In genomic region chr2:60530660-60531276, GRCh38 we compare ENCODE assay signal across 9 cellular contexts. TPM values are rescaled to one million over a fixed set of nuclear protein-coding genes. Genes with fewer than 3 reads are reported as not detected.
DNase-seq lines count a peak whose midpoint lies in the region; ATAC-seq, FAIRE-seq and TF ChIP-seq lines count a peak whose summit lies in the region.
"Had no signal": no experiment of that assay in that cellular context is flagged by ENCODE, and none has a peak within 500 bp of the region (broad histone marks: within the 10 kb centered on the region; RNA-seq: fewer than 3 reads in every experiment).

No MANE protein-coding gene starts in this region.

- H4K8ac ChIP-seq in H1 (ENCODE audit: extremely low read depth, insufficient read depth, low read length) = no peak overlapping the region

- no peaks in the 10 kb centered on the region; the same call in 1 of the 2 replicates for H3K23me2 ChIP-seq in H1 (ENCODE audit: low read depth, low read length)

- H2AFZ ChIP-seq in H1 (ENCODE audit: low read length) (no peak overlapping the region), smooth muscle cell (ENCODE audit: low read depth) (no peak overlapping the region)

- 61% methylated on average over 12 of the region's 12 CpGs; no CpG with 5 or more reads in 1 of the 2 experiments for WGBS in H1 (ENCODE audit: extremely low coverage in 1 of 2, insufficient coverage in 1 of 2, insufficient read length in 1 of 2, insufficient replicate concordance in 2 of 2, low coverage in 1 of 2, low lambda C conversion rate in 2 of 2, missing lambda C conversion rate in 1 of 2), 2 experiments
- 26% methylated on average over 12 of the region's 12 CpGs for WGBS in smooth muscle cell (ENCODE audit: low lambda C conversion rate)

- H3K4me3 ChIP-seq in H1 (ENCODE audit: extremely low read depth in 1 of 4, insufficient read depth in 2 of 4, low read depth in 3 of 4, low read length in 4 of 4) (peak overlapping the region in 2 of 4 experiments; percentile 15 to 24; a peak in 1 of 8 replicates), smooth muscle cell (peak overlapping the region; percentile 35)

- H3K9me3 ChIP-seq in H1 (ENCODE audit: insufficient read depth in 2 of 2, low read depth in 1 of 2, low read length in 1 of 2) = no peaks in the 10 kb centered on the region
- no peaks in the 10 kb centered on the region for H3K9me3 ChIP-seq in smooth muscle cell (replicated peaks; ENCODE audit: low read depth)
- H3K9me3 ChIP-seq: upper lobe of left lung had no signal

- H3K79me1 ChIP-seq in H1 (ENCODE audit: low read depth, low read length) = peaks cover 10% of the 10 kb centered on the region; the same call in 1 of the 2 replicates

- no peak overlapping the region for H2BK20ac ChIP-seq in H1 (ENCODE audit: low read length)

- no peak for TF ChIP-seq POLR2A in H1 (IDR thresholded peaks at IDR 0.05; ENCODE audit: control extremely low read depth in 1 of 2, low read depth in 2 of 2, low read length in 2 of 2)

- no peak overlapping the region for H2BK120ac ChIP-seq in H1 (replicated peaks; ENCODE audit: low read depth, low read length)

- peak overlapping the region; percentile 62; the same call in 1 of the 2 replicates for H3K18ac ChIP-seq in H1 (ENCODE audit: extremely low read depth, low read length)

- no peaks in the 10 kb centered on the region for H3K27me3 ChIP-seq in H1 (replicated peaks in 1 of 4; ENCODE audit: control insufficient read depth in 3 of 4, extremely low read depth in 1 of 4, insufficient read depth in 3 of 4, low read length in 3 of 4)
- no peaks in the 10 kb centered on the region for H3K27me3 ChIP-seq in smooth muscle cell (ENCODE audit: low read depth)

- POLR2A ChIA-PET in H1 (lab: Charles Lee; ENCODE audit: partially characterized antibody) = interaction anchor here (0.8 to 2.5 kb wide), 8 partner anchors 9 to 25 kb away, joined by 3 to 9 read pairs (median 6); partner anchors contain the start of gene BCL11A

- peak overlapping the region; percentile 13 for H3K4ac ChIP-seq in H1 (replicated peaks; ENCODE audit: insufficient read length, low read depth, low read length)

- H2AK5ac ChIP-seq in H1 (ENCODE audit: low read depth, low read length) = 0 out of 2 replicates have a peak overlapping the region, but pooled peaks have one; percentile 27

- ATAC-seq in GM19324 (IDR thresholded peaks at IDR 0.05; ENCODE audit: low FRiP score, unreplicated experiment) (peak; percentile 64), HG03139 (IDR thresholded peaks at IDR 0.05; ENCODE audit: unreplicated experiment) (peak; percentile 64)

- CTCF ChIA-PET in H1 (lab: Charles Lee; ENCODE audit: partially characterized antibody) = interaction anchor here (0.7 to 2.3 kb wide), 7 partner anchors 8 to 234 kb away, joined by 3 to 10 read pairs (median 4); no protein-coding TSS in a partner anchor

- H3K4me1 ChIP-seq in H1 (replicated peaks in 1 of 4; ENCODE audit: control insufficient read depth in 3 of 4, insufficient read depth in 4 of 4, low read length in 3 of 4) (peaks cover 25 to 48% (median 38%) of the 10 kb centered on the region in 4 experiments), smooth muscle cell (ENCODE audit: low read depth) (peaks cover 50% of the 10 kb centered on the region)

- peaks cover 0 to 13% (median 2%) of the 10 kb centered on the region in 4 experiments; a peak in 4 of 8 replicates for H3K36me3 ChIP-seq in H1 (ENCODE audit: control insufficient read depth in 2 of 4, insufficient read depth in 4 of 4, low read length in 3 of 4)
- no peaks in the 10 kb centered on the region for H3K36me3 ChIP-seq in smooth muscle cell (ENCODE audit: low read depth)
- H3K36me3 ChIP-seq: upper lobe of left lung had no signal

- no peak overlapping the region for H3K14ac ChIP-seq in H1 (ENCODE audit: insufficient read length)

- peaks cover 19 to 26% of the 10 kb centered on the region in 2 experiments for H4K20me1 ChIP-seq in H1 (replicated peaks in 1 of 2; ENCODE audit: control insufficient read depth in 1 of 2, insufficient read depth in 2 of 2, low read length in 2 of 2)
- peaks cover 87% of the 10 kb centered on the region for H4K20me1 ChIP-seq in smooth muscle cell (ENCODE audit: low read depth)

- peaks cover 28 to 98% of the 10 kb centered on the region in 2 experiments for H3K79me2 ChIP-seq in H1 (ENCODE audit: control insufficient read depth in 1 of 2, insufficient read depth in 2 of 2, low read length in 2 of 2)
- peaks cover 91% of the 10 kb centered on the region for H3K79me2 ChIP-seq in smooth muscle cell (ENCODE audit: low read depth)

- TF ChIP-seq CTCF in H1 (IDR thresholded peaks at IDR 0.05; ENCODE audit: control extremely low read depth in 1 of 3, insufficient read depth in 1 of 3, low read depth in 1 of 3, low read length in 3 of 3) (no peak), smooth muscle cell (IDR thresholded peaks at IDR 0.05; ENCODE audit: borderline replicate concordance, insufficient read depth, poor library complexity, severe bottlenecking) (no peak)

- no peak for TF ChIP-seq RAD21 in H1 (IDR thresholded peaks at IDR 0.05 in 1 of 2, conservative IDR thresholded peaks at IDR 0.05 in 1 of 2; ENCODE audit: low read depth in 2 of 2, low read length in 2 of 2)

- H3K56ac ChIP-seq in H1 (replicated peaks; ENCODE audit: insufficient read length, low read depth, low read length) = no peak overlapping the region

- H3K27ac ChIP-seq in H1 (ENCODE audit: low read depth, low read length) (no peak overlapping the region), smooth muscle cell (ENCODE audit: low read depth) (no peak overlapping the region)
- H3K27ac ChIP-seq: upper lobe of left lung had no signal

- H3K4me2 ChIP-seq in H1 (ENCODE audit: insufficient read depth in 1 of 2, low read depth in 2 of 2, low read length in 2 of 2) (peak overlapping the region; percentile 2 to 73; a peak in 3 of 4 replicates), smooth muscle cell (peak overlapping the region; percentile 78)

- H3K9ac ChIP-seq in H1 (replicated peaks in 1 of 4; ENCODE audit: extremely low read depth in 1 of 4, low read depth in 3 of 4, low read length in 3 of 4) (no peak overlapping the region), smooth muscle cell (ENCODE audit: low read depth) (no peak overlapping the region)

- H2BK5ac ChIP-seq in H1 (ENCODE audit: low read depth, low read length) = no peak overlapping the region

- no peak overlapping the region for H4K91ac ChIP-seq in H1 (replicated peaks; ENCODE audit: insufficient read length, low read length)

- H3K23ac ChIP-seq in H1 (ENCODE audit: insufficient read length) = no peak overlapping the region

- no peak overlapping the region for H4K5ac ChIP-seq in H1 (ENCODE audit: insufficient read length, low read depth, low read length)

- DNase-seq in NCI-H446 treated with DMSO at 0.1 percent for 48 hours (lab: John Stamatoyannopoulos, UW) = peak; percentile 78
- DNase-seq in H1 (ENCODE audit: low read depth in 1 of 2, low spot score in 2 of 2) = peak in 1 of 2 experiments; percentile 46
- no peak for DNase-seq in smooth muscle cell (lab: John Stamatoyannopoulos, UW; ENCODE audit: unreplicated experiment)
- DNase-seq in cerebellar cortex (ENCODE audit: low spot score) = no peak
- DNase-seq in NCI-H1930 (lab: John Stamatoyannopoulos, UW) = no peak
- no peak for DNase-seq in activated CD8-positive, alpha-beta memory T cell treated with anti-CD3 and anti-CD28 coated beads for 24 hours

- TF ChIP-seq EP300 in H1 (IDR thresholded peaks at IDR 0.05; ENCODE audit: borderline replicate concordance in 1 of 2, low read depth in 2 of 2, low read length in 2 of 2) = no peak

- peaks cover 3% of the 10 kb centered on the region for H3F3A ChIP-seq in smooth muscle cell (ENCODE audit: low read depth)

- no peak for FAIRE-seq in H1 (lab: Jason Lieb, UNC)

- H2BK15ac ChIP-seq in H1 (ENCODE audit: low read length) = no peak overlapping the region

- no peak overlapping the region for H2BK12ac ChIP-seq in H1 (ENCODE audit: low read depth, low read length)

TF ChIP-seq in H1, 55 proteins besides CTCF, POLR2A, EP300 and RAD21:
- TF ChIP-seq EGR1 (IDR thresholded peaks at IDR 0.05; ENCODE audit: borderline replicate concordance, low read depth, low read length) = no peak
- peak; percentile 82; the same call in 1 of the 2 replicates for TF ChIP-seq SP1 (IDR thresholded peaks at IDR 0.05; ENCODE audit: low read depth, low read length)
- no peak for TF ChIP-seq ASH2L (IDR thresholded peaks at IDR 0.05; ENCODE audit: low read length)
- no peak for TF ChIP-seq CHD2 (IDR thresholded peaks at IDR 0.05; ENCODE audit: low read length)

RNA-seq across cellular contexts. Expression of gene BCL11A, which starts 22.7 kb away (rescaled TPM):
- total RNA-seq in H1 (2021; fragmentation: NEBNext Ultra II Directional; extraction: Animal tissue kit (Norgen Biotek cat#: 25700)) = 59.3 and 61.3 TPM in 2 replicates
- 11.9 and 12.2 TPM in 2 replicates for polyA plus RNA-seq in H1 (2011; rRNA removed)
- polyA plus RNA-seq in H1 (2011; cell fraction: cytosol; rRNA removed) = 12.9 TPM
- polyA plus RNA-seq in H1 (2011; cell fraction: nucleus; rRNA removed) = 22.4 TPM
- polyA plus RNA-seq in H1 (2012, experiment 1 of 2) = 23.1 to 35.1 TPM (median 27.2 TPM) in 4 replicates
- polyA plus RNA-seq in H1 (2012, experiment 2 of 2) = 25.7 TPM
- 28.0 TPM for polyA plus RNA-seq in H1 (2013, experiment 1 of 2)
- 29.7 TPM for polyA plus RNA-seq in H1 (2013, experiment 2 of 2)
- 38.6 and 49.0 TPM in 2 replicates for polyA minus RNA-seq in H1 (2011; rRNA and poly(A)+ RNA removed)
- 30.3 TPM for polyA minus RNA-seq in H1 (2011; cell fraction: cytosol; rRNA and poly(A)+ RNA removed)
- 83.2 TPM for polyA minus RNA-seq in H1 (2011; cell fraction: nucleus; rRNA and poly(A)+ RNA removed)
- total RNA-seq in smooth muscle cell = 5.2 and 15.8 TPM in 2 replicates
- 19.8 and 20.0 TPM in 2 replicates for polyA plus RNA-seq in smooth muscle cell
